8 cellular contexts compared by ENCODE assay signal in genomic region chr15:74725241-74725774, GRCh38. TPM values are rescaled to one million over a fixed set of nuclear protein-coding genes. Genes with fewer than 3 reads are reported as not detected.
DNase-seq lines count a peak whose midpoint lies in the region; ATAC-seq and TF ChIP-seq lines count a peak whose summit lies in the region.

A gene with protein sequence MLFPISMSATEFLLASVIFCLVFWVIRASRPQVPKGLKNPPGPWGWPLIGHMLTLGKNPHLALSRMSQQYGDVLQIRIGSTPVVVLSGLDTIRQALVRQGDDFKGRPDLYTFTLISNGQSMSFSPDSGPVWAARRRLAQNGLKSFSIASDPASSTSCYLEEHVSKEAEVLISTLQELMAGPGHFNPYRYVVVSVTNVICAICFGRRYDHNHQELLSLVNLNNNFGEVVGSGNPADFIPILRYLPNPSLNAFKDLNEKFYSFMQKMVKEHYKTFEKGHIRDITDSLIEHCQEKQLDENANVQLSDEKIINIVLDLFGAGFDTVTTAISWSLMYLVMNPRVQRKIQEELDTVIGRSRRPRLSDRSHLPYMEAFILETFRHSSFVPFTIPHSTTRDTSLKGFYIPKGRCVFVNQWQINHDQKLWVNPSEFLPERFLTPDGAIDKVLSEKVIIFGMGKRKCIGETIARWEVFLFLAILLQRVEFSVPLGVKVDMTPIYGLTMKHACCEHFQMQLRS (minus strand): TSS chr15:74725528. CDS start chr15:74723097, 2,431 bp downstream.

- no peaks in the 10 kb centered on the region for H3K9me3 ChIP-seq in effector memory CD4-positive, alpha-beta T cell (ENCODE audit: control insufficient read depth, low read length)
- H3K9me3 ChIP-seq in muscle layer of colon (ENCODE audit: low read length) (no peaks in the 10 kb centered on the region), thyroid gland (no peaks in the 10 kb centered on the region)

- ATAC-seq in HG03571 (IDR thresholded peaks at IDR 0.05; ENCODE audit: unreplicated experiment) = no peak

- intact Hi-C loops in thyroid gland (cut with DNase I) = no loop called here

- no peak within 1 kb of the TSS for H3K9ac ChIP-seq in muscle layer of colon (ENCODE audit: low read length)

- no peaks in the 10 kb centered on the region for H3K36me3 ChIP-seq in effector memory CD4-positive, alpha-beta T cell (ENCODE audit: control insufficient read depth, insufficient read depth, low read length)
- H3K36me3 ChIP-seq in muscle layer of colon (ENCODE audit: insufficient read depth, low read length) = no peaks in the 10 kb centered on the region
- no peaks in the 10 kb centered on the region for H3K36me3 ChIP-seq in thyroid gland

- DNase-seq in AG08395 (ENCODE audit: low spot score) (peak; percentile 14), HFF-Myc (ENCODE audit: extremely low read depth, low read depth) (no peak), thyroid gland (peak; percentile 67 to 69), NCI-H524 treated with DMSO at 0.1 percent for 48 hours (lab: John Stamatoyannopoulos, UW) (no peak)
- peak; percentile 34 to 36 for DNase-seq in activated CD4-positive, alpha-beta T cell treated with anti-CD3 and anti-CD28 coated beads for 4 hours
- DNase-seq in effector memory CD4-positive, alpha-beta T cell = peak in 1 of 3 donors; percentile 7

- TF ChIP-seq CTCF in HFF-Myc (IDR thresholded peaks at IDR 0.05; ENCODE audit: low read depth, low read length, missing control alignments) (no peak), thyroid gland (IDR thresholded peaks at IDR 0.05) (no peak)

- H3K4me1 ChIP-seq in effector memory CD4-positive, alpha-beta T cell (ENCODE audit: control insufficient read depth, insufficient read depth, low read length, poor library complexity, severe bottlenecking) = peaks cover 7% of the 10 kb centered on the region
- peaks cover 7% of the 10 kb centered on the region for H3K4me1 ChIP-seq in muscle layer of colon (ENCODE audit: insufficient read depth, low read length)
- peaks cover 14 to 21% of the 10 kb centered on the region in 2 donors for H3K4me1 ChIP-seq in thyroid gland

- WGBS in thyroid gland, 2 donors = 0 to 3% methylated on average over 9 to 10 of the region's 10 CpGs

- peak within 1 kb of the TSS; percentile 31 for H3K4me3 ChIP-seq in HFF-Myc (replicated peaks; ENCODE audit: low read depth, low read length)
- peak within 1 kb of the TSS; percentile 85 for H3K4me3 ChIP-seq in effector memory CD4-positive, alpha-beta T cell (ENCODE audit: insufficient read depth, low read depth, low read length, poor library complexity, severe bottlenecking)
- H3K4me3 ChIP-seq in muscle layer of colon (ENCODE audit: low read depth in 1 of 2, low read length in 2 of 2) = peak within 1 kb of the TSS; percentile 63 to 70
- H3K4me3 ChIP-seq in thyroid gland (replicated peaks in 1 of 3) = peak within 1 kb of the TSS; percentile 44 to 55 (median 47)

- no peak for TF ChIP-seq POLR2A in thyroid gland (IDR thresholded peaks at IDR 0.05)

- no peak within 1 kb of the TSS for H3K27ac ChIP-seq in effector memory CD4-positive, alpha-beta T cell (ENCODE audit: insufficient read depth, low read length, poor library complexity, severe bottlenecking)
- H3K27ac ChIP-seq in muscle layer of colon (ENCODE audit: low read depth, low read length) (no peak within 1 kb of the TSS), thyroid gland (no peak within 1 kb of the TSS)

- no peaks in the 10 kb centered on the region for H3K27me3 ChIP-seq in effector memory CD4-positive, alpha-beta T cell (replicated peaks; ENCODE audit: control insufficient read depth, insufficient read depth, low read length, poor library complexity, severe bottlenecking)
- peaks cover 0 to 15% of the 10 kb centered on the region in 2 donors for H3K27me3 ChIP-seq in muscle layer of colon (ENCODE audit: control insufficient read depth in 1 of 2, insufficient read depth in 2 of 2, low read length in 2 of 2)
- H3K27me3 ChIP-seq in thyroid gland = no peaks in the 10 kb centered on the region

RNA-seq across cellular contexts. Expression of the gene that starts here (rescaled TPM):
- total RNA-seq in thyroid gland = under 1 TPM in 2 of 4 donors, not detected in 2; 0.54 to 0.78 TPM

Comparison
In these comparisons a context has a peak if more than half of its experiments do, and no peak if none do; other contexts are left out.
1. Peak in DNase-seq and H3K4me3 ChIP-seq in thyroid gland; RNA of the gene not detected or under 1 TPM.
2. DNase-seq: peak in AG08395 (single experiment) and activated CD4-positive, alpha-beta T cell treated with anti-CD3 and anti-CD28 coated beads for 4 hours (2 of 2); none in HFF-Myc (single experiment) and NCI-H524 treated with DMSO at 0.1 percent for 48 hours (single experiment).
3. H3K4me3 ChIP-seq: peak in every context shown above with its lines; median percentile 85 in effector memory CD4-positive, alpha-beta T cell; 66 in muscle layer of colon; 47 in thyroid gland; 31 in HFF-Myc.